Comparison of ENCODE assay signal across 24 cellular contexts in genomic region chr5:80059354-80059980, GRCh38.
"Had no signal": no experiment of that assay in that cellular context is flagged by ENCODE, and none has a peak within 500 bp of the region (broad histone marks: within the 10 kb centered on the region; RNA-seq: fewer than 3 reads in every experiment).

No MANE protein-coding gene starts in this region.

- H3K4me1 ChIP-seq: breast epithelium, colonic mucosa, lower lobe of right lung, suprapubic skin, tibial nerve had no signal

- H2AFZ ChIP-seq: hepatocyte had no signal

- H3K4me3 ChIP-seq: breast epithelium, colonic mucosa, hepatocyte, lower lobe of right lung, suprapubic skin, tibial nerve had no signal

- H3K9me3 Mint-ChIP-seq: activated B cell treated with CpG ODN at 0.5 μM for 24 hours; activated naive CD4-positive, alpha-beta T cell treated with anti-CD3 and anti-CD28 coated beads, Interleukin-2, amount 50 U/mL, for 24 hours; naive B cell; neural crest cell had no signal

- H3K79me2 ChIP-seq: hepatocyte had no signal

- DNase-seq: activated B cell treated with CpG ODN at 0.5 μM for 24 hours; activated CD4-positive, alpha-beta T cell treated with anti-CD3 and anti-CD28 coated beads for 36 hours; activated CD4-positive, alpha-beta T cell treated with anti-CD3 and anti-CD28 coated beads, Interleukin-2, amount 50 U/mL, for 4 hours; activated CD8-positive, alpha-beta memory T cell treated with anti-CD3 and anti-CD28 coated beads for 24 hours; activated effector memory CD4-positive, alpha-beta T cell treated with anti-CD3 and anti-CD28 coated beads, Interleukin-2, amount 50 U/mL, for 16 hours; activated T-cell treated with anti-CD3 and anti-CD28 coated beads, Interleukin-2, amount 50 U/mL, for 48 hours; amniotic stem cell; colonic mucosa; foreskin melanocyte; immature natural killer cell; lower lobe of right lung; naive B cell; retina; stimulated activated CD4-positive, alpha-beta T cell treated with anti-CD3 and anti-CD28 coated beads, Interleukin-12 subunit alpha, Interleukin-12 subunit beta, amount 100 ng/mL, for 4 hours; stimulated activated CD4-positive, alpha-beta T cell treated with anti-CD3 and anti-CD28 coated beads, Interleukin-4, amount 100 ng/mL, for 4 hours; stimulated activated naive CD8-positive, alpha-beta T cell treated with anti-CD3 and anti-CD28 coated beads, Interleukin-15, amount 100 ng/mL, for 72 hours had no signal

- H3K27ac ChIP-seq: breast epithelium, colonic mucosa, hepatocyte, lower lobe of right lung, suprapubic skin, tibial nerve had no signal

- H3K9me3 ChIP-seq: breast epithelium, colonic mucosa, lower lobe of right lung, suprapubic skin, tibial nerve had no signal

- H3K27me3 Mint-ChIP-seq: activated CD4-positive, alpha-beta T cell treated with anti-CD3 and anti-CD28 coated beads for 36 hours; activated naive CD4-positive, alpha-beta T cell treated with anti-CD3 and anti-CD28 coated beads, Interleukin-2, amount 50 U/mL, for 24 hours; naive B cell; stimulated activated naive CD8-positive, alpha-beta T cell treated with anti-CD3 and anti-CD28 coated beads, Interleukin-15, amount 100 ng/mL, for 72 hours had no signal

- H3K27ac Mint-ChIP-seq: activated B cell treated with CpG ODN at 0.5 μM for 24 hours; activated CD4-positive, alpha-beta T cell treated with anti-CD3 and anti-CD28 coated beads for 36 hours; activated naive CD4-positive, alpha-beta T cell treated with anti-CD3 and anti-CD28 coated beads, Interleukin-2, amount 50 U/mL, for 24 hours; immature natural killer cell; progenitor cell of endocrine pancreas; stimulated activated naive CD8-positive, alpha-beta T cell treated with anti-CD3 and anti-CD28 coated beads, Interleukin-15, amount 100 ng/mL, for 72 hours had no signal

- ATAC-seq: activated CD4-positive, alpha-beta T cell treated with anti-CD3 and anti-CD28 coated beads for 36 hours; left lobe of liver; lower lobe of right lung; stimulated activated naive CD8-positive, alpha-beta T cell treated with anti-CD3 and anti-CD28 coated beads, Interleukin-15, amount 100 ng/mL, for 72 hours had no signal

- H3K4me2 ChIP-seq: hepatocyte had no signal

- H3K27me3 ChIP-seq: breast epithelium, colonic mucosa, hepatocyte, suprapubic skin, tibial nerve had no signal

- H3K4me1 Mint-ChIP-seq: activated B cell treated with CpG ODN at 0.5 μM for 24 hours, immature natural killer cell, naive B cell, neural crest cell had no signal

- H3K36me3 Mint-ChIP-seq: immature natural killer cell, naive B cell had no signal

- H3K36me3 ChIP-seq: breast epithelium, colonic mucosa, lower lobe of right lung, suprapubic skin had no signal

- H3K4me3 Mint-ChIP-seq: activated B cell treated with CpG ODN at 0.5 μM for 24 hours; activated CD4-positive, alpha-beta T cell treated with anti-CD3 and anti-CD28 coated beads for 36 hours; activated naive CD4-positive, alpha-beta T cell treated with anti-CD3 and anti-CD28 coated beads, Interleukin-2, amount 50 U/mL, for 24 hours; immature natural killer cell; naive B cell; neural crest cell; stimulated activated naive CD8-positive, alpha-beta T cell treated with anti-CD3 and anti-CD28 coated beads, Interleukin-15, amount 100 ng/mL, for 72 hours had no signal
